Comparison of ENCODE assay signal across 1 cellular context in genomic region chr11:47213985-47214564, GRCh38.
TF ChIP-seq lines count a peak whose summit lies in the region.

No MANE protein-coding gene starts in this region.

TF ChIP-seq in H1, 55 proteins besides CTCF, POLR2A, EP300 and RAD21:
- TF ChIP-seq HDAC2 (IDR thresholded peaks at IDR 0.05; ENCODE audit: borderline replicate concordance in 1 of 2, low read depth in 2 of 2, low read length in 2 of 2) (no peak), TBP (IDR thresholded peaks at IDR 0.05; ENCODE audit: low read depth, low read length) (peak; percentile 44), BCL11A (IDR thresholded peaks at IDR 0.05; ENCODE audit: low read depth in 2 of 2, low read length in 2 of 2) (no peak), KDM4A (IDR thresholded peaks at IDR 0.05; ENCODE audit: low read depth, low read length, severe bottlenecking) (no peak), RNF2 (IDR thresholded peaks at IDR 0.05; ENCODE audit: borderline replicate concordance, low read depth, low read length, missing control alignments, poor library complexity, severe bottlenecking) (no peak), BACH1 (IDR thresholded peaks at IDR 0.05; ENCODE audit: low read length) (no peak), HDAC6 (IDR thresholded peaks at IDR 0.05; ENCODE audit: low read depth, low read length) (no peak), TAF1 (IDR thresholded peaks at IDR 0.05; ENCODE audit: low read depth, low read length) (peak; percentile 76), GABPA (IDR thresholded peaks at IDR 0.05; ENCODE audit: borderline replicate concordance, insufficient read depth, low read length) (no peak), KDM5A (IDR thresholded peaks at IDR 0.05; ENCODE audit: low read length) (no peak), ATF3 (IDR thresholded peaks at IDR 0.05; ENCODE audit: insufficient read depth, low read depth, low read length) (no peak), PHF8 (conservative IDR thresholded peaks at IDR 0.05; ENCODE audit: low read depth, low read length) (peak; percentile 42; the same call in 1 of the 2 replicates), NRF1 (IDR thresholded peaks at IDR 0.05; ENCODE audit: low read depth, low read length) (no peak), SIN3A (conservative IDR thresholded peaks at IDR 0.05 in 1 of 2, IDR thresholded peaks at IDR 0.05 in 1 of 2; ENCODE audit: low read depth in 1 of 2, low read length in 2 of 2) (no peak), ASH2L (IDR thresholded peaks at IDR 0.05; ENCODE audit: low read length) (no peak), ZNF274 (IDR thresholded peaks at IDR 0.05; ENCODE audit: borderline replicate concordance, extremely low read depth, low read length) (no peak), TAF7 (optimal IDR thresholded peaks at IDR 0.05; ENCODE audit: borderline replicate concordance, low read depth, low read length) (peak; percentile 15), CEBPB (IDR thresholded peaks at IDR 0.05; ENCODE audit: low read depth, low read length) (0 out of 2 replicates have a peak, but pooled peaks have one; percentile 6), SAP30 (IDR thresholded peaks at IDR 0.05; ENCODE audit: insufficient read depth, insufficient replicate concordance, low read length) (no peak), SRF (IDR thresholded peaks at IDR 0.05; ENCODE audit: low read depth, low read length) (no peak), CBX5 (IDR thresholded peaks at IDR 0.05; ENCODE audit: low read depth, low read length) (no peak), MAFK (IDR thresholded peaks at IDR 0.05; ENCODE audit: low read depth, low read length) (no peak), BRCA1 (IDR thresholded peaks at IDR 0.05; ENCODE audit: low read depth, low read length) (no peak), JUND (IDR thresholded peaks at IDR 0.05; ENCODE audit: low read length) (no peak), SP4 (IDR thresholded peaks at IDR 0.05; ENCODE audit: low read length) (no peak), YY1 (IDR thresholded peaks at IDR 0.05; ENCODE audit: low read depth, low read length) (no peak; the same call in 1 of the 2 replicates), CHD2 (IDR thresholded peaks at IDR 0.05; ENCODE audit: low read length) (no peak), EGR1 (IDR thresholded peaks at IDR 0.05; ENCODE audit: borderline replicate concordance, low read depth, low read length) (no peak), SIX5 (IDR thresholded peaks at IDR 0.05; ENCODE audit: low read depth, low read length) (no peak), POLR2AphosphoS5 (IDR thresholded peaks at IDR 0.05; ENCODE audit: low read depth, low read length) (peak; percentile 81), SIRT6 (IDR thresholded peaks at IDR 0.05; ENCODE audit: low read length) (no peak), CREB1 (IDR thresholded peaks at IDR 0.05) (peak; percentile 73), NANOG (IDR thresholded peaks at IDR 0.05; ENCODE audit: insufficient read depth, low read depth, low read length, poor library complexity, severe bottlenecking) (no peak), RBBP5 (IDR thresholded peaks at IDR 0.05; ENCODE audit: borderline replicate concordance, low read depth, low read length) (no peak; the same call in 1 of the 2 replicates), SP2 (IDR thresholded peaks at IDR 0.05; ENCODE audit: low read length) (no peak), FOSL1 (IDR thresholded peaks at IDR 0.05; ENCODE audit: insufficient read depth, low read depth, low read length) (no peak), EZH2 (IDR thresholded peaks at IDR 0.05; ENCODE audit: low read depth, low read length, severe bottlenecking) (no peak), CHD1 (IDR thresholded peaks at IDR 0.05; ENCODE audit: low read depth, low read length) (no peak), CBX8 (IDR thresholded peaks at IDR 0.05; ENCODE audit: borderline replicate concordance, low read depth, low read length) (no peak), TCF12 (IDR thresholded peaks at IDR 0.05; ENCODE audit: low read depth, low read length) (no peak), JUN (IDR thresholded peaks at IDR 0.05; ENCODE audit: low read depth, low read length) (no peak), KDM1A (IDR thresholded peaks at IDR 0.05; ENCODE audit: borderline replicate concordance, low read length) (no peak), TEAD4 (IDR thresholded peaks at IDR 0.05; ENCODE audit: low read depth, low read length) (no peak), CHD7 (IDR thresholded peaks at IDR 0.05; ENCODE audit: insufficient replicate concordance, low read length) (no peak), POU5F1 (IDR thresholded peaks at IDR 0.05; ENCODE audit: low read depth, low read length) (no peak), GTF2F1 (IDR thresholded peaks at IDR 0.05; ENCODE audit: borderline replicate concordance, low read depth, low read length) (no peak), RFX5 (IDR thresholded peaks at IDR 0.05; ENCODE audit: borderline replicate concordance, low read depth, low read length) (peak; percentile 86), RXRA (IDR thresholded peaks at IDR 0.05; ENCODE audit: insufficient read depth, low read depth, low read length) (no peak), SP1 (IDR thresholded peaks at IDR 0.05; ENCODE audit: low read depth, low read length) (0 out of 2 replicates have a peak, but pooled peaks have one; percentile 34), SUZ12 (IDR thresholded peaks at IDR 0.05; ENCODE audit: low read length) (no peak), CTBP2 (IDR thresholded peaks at IDR 0.05; ENCODE audit: borderline replicate concordance, insufficient read depth, insufficient read length, low read length) (no peak)
- TF ChIP-seq, protein P1, sequence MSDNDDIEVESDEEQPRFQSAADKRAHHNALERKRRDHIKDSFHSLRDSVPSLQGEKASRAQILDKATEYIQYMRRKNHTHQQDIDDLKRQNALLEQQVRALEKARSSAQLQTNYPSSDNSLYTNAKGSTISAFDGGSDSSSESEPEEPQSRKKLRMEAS (IDR thresholded peaks at IDR 0.05), result peak; percentile 19; the same call in 1 of the 2 replicates
- TF ChIP-seq, protein P2, sequence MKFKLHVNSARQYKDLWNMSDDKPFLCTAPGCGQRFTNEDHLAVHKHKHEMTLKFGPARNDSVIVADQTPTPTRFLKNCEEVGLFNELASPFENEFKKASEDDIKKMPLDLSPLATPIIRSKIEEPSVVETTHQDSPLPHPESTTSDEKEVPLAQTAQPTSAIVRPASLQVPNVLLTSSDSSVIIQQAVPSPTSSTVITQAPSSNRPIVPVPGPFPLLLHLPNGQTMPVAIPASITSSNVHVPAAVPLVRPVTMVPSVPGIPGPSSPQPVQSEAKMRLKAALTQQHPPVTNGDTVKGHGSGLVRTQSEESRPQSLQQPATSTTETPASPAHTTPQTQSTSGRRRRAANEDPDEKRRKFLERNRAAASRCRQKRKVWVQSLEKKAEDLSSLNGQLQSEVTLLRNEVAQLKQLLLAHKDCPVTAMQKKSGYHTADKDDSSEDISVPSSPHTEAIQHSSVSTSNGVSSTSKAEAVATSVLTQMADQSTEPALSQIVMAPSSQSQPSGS (IDR thresholded peaks at IDR 0.05; ENCODE audit: low read length), result no peak
- TF ChIP-seq, protein P3, sequence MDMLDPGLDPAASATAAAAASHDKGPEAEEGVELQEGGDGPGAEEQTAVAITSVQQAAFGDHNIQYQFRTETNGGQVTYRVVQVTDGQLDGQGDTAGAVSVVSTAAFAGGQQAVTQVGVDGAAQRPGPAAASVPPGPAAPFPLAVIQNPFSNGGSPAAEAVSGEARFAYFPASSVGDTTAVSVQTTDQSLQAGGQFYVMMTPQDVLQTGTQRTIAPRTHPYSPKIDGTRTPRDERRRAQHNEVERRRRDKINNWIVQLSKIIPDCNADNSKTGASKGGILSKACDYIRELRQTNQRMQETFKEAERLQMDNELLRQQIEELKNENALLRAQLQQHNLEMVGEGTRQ (IDR thresholded peaks at IDR 0.05; ENCODE audit: low read length), result no peak
- TF ChIP-seq, protein P4, sequence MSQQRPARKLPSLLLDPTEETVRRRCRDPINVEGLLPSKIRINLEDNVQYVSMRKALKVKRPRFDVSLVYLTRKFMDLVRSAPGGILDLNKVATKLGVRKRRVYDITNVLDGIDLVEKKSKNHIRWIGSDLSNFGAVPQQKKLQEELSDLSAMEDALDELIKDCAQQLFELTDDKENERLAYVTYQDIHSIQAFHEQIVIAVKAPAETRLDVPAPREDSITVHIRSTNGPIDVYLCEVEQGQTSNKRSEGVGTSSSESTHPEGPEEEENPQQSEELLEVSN (IDR thresholded peaks at IDR 0.05), result peak; percentile 37; the same call in 1 of the 2 replicates
